22 cellular contexts compared by ENCODE assay signal in the genomic region with DNA sequence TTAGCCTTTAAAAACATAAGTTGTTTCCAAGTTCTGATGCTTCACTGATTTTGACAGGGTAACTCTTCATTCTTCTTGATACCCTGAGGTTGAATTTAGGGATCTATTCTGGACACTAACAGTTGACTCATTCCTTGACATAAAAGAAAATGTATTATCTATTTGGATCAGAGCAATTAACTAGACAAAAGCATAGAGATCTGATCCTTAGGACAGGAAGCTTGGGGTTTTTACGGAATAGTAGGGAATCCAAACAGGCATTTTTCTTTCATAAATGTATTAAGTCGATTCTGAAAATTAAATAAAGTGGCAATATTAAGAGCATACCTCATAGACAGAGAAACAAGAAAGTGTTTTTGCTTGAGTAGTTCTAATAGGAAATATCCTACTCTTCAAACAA.
"Had no signal": no experiment of that assay in that cellular context is flagged by ENCODE, and none has a peak within 500 bp of the region (broad histone marks: within the 10 kb centered on the region; RNA-seq: fewer than 3 reads in every experiment).

No MANE protein-coding gene starts in this region.

- H3K9me3 ChIP-seq: gastroesophageal sphincter, ovary, sigmoid colon, uterus had no signal

- H3K36me3 ChIP-seq: gastroesophageal sphincter, ovary, sigmoid colon, uterus had no signal

- H3K27ac ChIP-seq: gastroesophageal sphincter, hepatocyte, ovary, sigmoid colon, uterus had no signal

- H3K4me3 ChIP-seq: gastroesophageal sphincter, hepatocyte, ovary, sigmoid colon, uterus had no signal

- H3K4me1 ChIP-seq: gastroesophageal sphincter, sigmoid colon, uterus had no signal

- DNase-seq: activated CD4-positive, alpha-beta T cell treated with anti-CD3 and anti-CD28 coated beads for 36 hours; activated CD4-positive, alpha-beta T cell treated with anti-CD3 and anti-CD28 coated beads, Interleukin-2, amount 50 U/mL, for 4 hours; activated CD4-positive, CD25-positive, alpha-beta regulatory T cell; activated naive CD4-positive, alpha-beta T cell; activated T-cell treated with anti-CD3 and anti-CD28 coated beads for 4 hours; activated T-cell treated with anti-CD3 and anti-CD28 coated beads, Interleukin-2, amount 50 U/mL, for 72 hours; anterior cingulate cortex; effector memory CD4-positive, alpha-beta T cell; erythroblast; left cardiac atrium; left ventricle myocardium superior; ovary; sigmoid colon; small intestine; stimulated activated CD4-positive, alpha-beta T cell treated with anti-CD3 and anti-CD28 coated beads, Interleukin-4, amount 100 ng/mL, for 24 hours; stimulated activated naive CD8-positive, alpha-beta T cell treated with anti-CD3 and anti-CD28 coated beads, Interleukin-15, amount 100 ng/mL, for 72 hours; substantia nigra; uterus had no signal

- H3K4me2 ChIP-seq: hepatocyte had no signal

- H2AFZ ChIP-seq: hepatocyte had no signal

- ATAC-seq: activated CD4-positive, alpha-beta T cell treated with anti-CD3 and anti-CD28 coated beads for 36 hours; activated naive CD4-positive, alpha-beta T cell treated with anti-CD3 and anti-CD28 coated beads, Interleukin-2, amount 50 U/mL, for 72 hours; activated T-cell treated with anti-CD3 and anti-CD28 coated beads, Interleukin-2, amount 50 U/mL, for 72 hours; gastroesophageal sphincter; left cardiac atrium; left ventricle myocardium superior; stimulated activated effector memory CD8-positive, alpha-beta T cell treated with anti-CD3 and anti-CD28 coated beads, Interleukin-12 subunit alpha, Interleukin-12 subunit beta, amount 100 ng/mL, for 72 hours; stimulated activated naive CD8-positive, alpha-beta T cell treated with anti-CD3 and anti-CD28 coated beads, Interleukin-15, amount 100 ng/mL, for 72 hours had no signal

- H3K79me2 ChIP-seq: hepatocyte had no signal
